8 cellular contexts compared by ENCODE assay signal in genomic region chr16:81873843-81874752, GRCh38.
DNase-seq lines count a peak whose midpoint lies in the region; ATAC-seq and TF ChIP-seq lines count a peak whose summit lies in the region.

No MANE protein-coding gene starts in this region.

- H3K27ac ChIP-seq in VCaP (no peak overlapping the region), dorsolateral prefrontal cortex (no peak overlapping the region), thyroid gland (no peak overlapping the region)

- H3K27me3 ChIP-seq in dorsolateral prefrontal cortex (peaks cover 0 to 3% (median 0%) of the 10 kb centered on the region in 45 donors), thyroid gland (no peaks in the 10 kb centered on the region)

- no peaks in the 10 kb centered on the region for H3K36me3 ChIP-seq in mucosa of descending colon (ENCODE audit: low read depth)
- no peaks in the 10 kb centered on the region for H3K36me3 ChIP-seq in thyroid gland

- 15 to 18% methylated on average over 6 of the region's 6 CpGs for WGBS in thyroid gland, 2 donors

- intact Hi-C loops in dorsolateral prefrontal cortex (cut with DNase I): no loop called here
- intact Hi-C loops in mucosa of descending colon (cut with DNase I, micrococcal nuclease): no loop called here
- intact Hi-C loops in thyroid gland (cut with DNase I): no loop called here

- ATAC-seq in GM19467 (IDR thresholded peaks at IDR 0.05; ENCODE audit: unreplicated experiment) (peak; percentile 68), mucosa of descending colon (peak; percentile 76)

- no peak overlapping the region for H3K4me3 ChIP-seq in Jurkat, Clone E6-1 (ENCODE audit: low read length)
- no peak overlapping the region for H3K4me3 ChIP-seq in dorsolateral prefrontal cortex
- H3K4me3 ChIP-seq in mucosa of descending colon: no peak overlapping the region
- no peak overlapping the region for H3K4me3 ChIP-seq in thyroid gland (replicated peaks in 1 of 3)

- no peaks in the 10 kb centered on the region for H3K4me1 ChIP-seq in mucosa of descending colon (ENCODE audit: low read depth)
- no peaks in the 10 kb centered on the region for H3K4me1 ChIP-seq in thyroid gland

- DNase-seq in DMS114 treated with DMSO at 0.1 percent for 48 hours (lab: John Stamatoyannopoulos, UW; ENCODE audit: unreplicated experiment) (peak; percentile 36), dorsolateral prefrontal cortex (peak in 3 of 10 donors; percentile 10 to 34 (median 33)), mucosa of descending colon (peak in 2 of 3 donors; percentile 49 to 77), thyroid gland (peak; percentile 55 to 60), foreskin melanocyte (no peak)
- peak; percentile 43 for DNase-seq in Jurkat, Clone E6-1 (ENCODE audit: low read depth, low spot score)

- H3K9me3 ChIP-seq in mucosa of descending colon: no peaks in the 10 kb centered on the region
- H3K9me3 ChIP-seq in thyroid gland: no peaks in the 10 kb centered on the region

- TF ChIP-seq POLR2A in thyroid gland (IDR thresholded peaks at IDR 0.05): no peak

- TF ChIP-seq CTCF in VCaP (conservative IDR thresholded peaks at IDR 0.05) (peak; percentile 82), dorsolateral prefrontal cortex (IDR thresholded peaks at IDR 0.05 in 54 of 56, conservative IDR thresholded peaks at IDR 0.05 in 2 of 56; ENCODE audit: low read depth in 1 of 56, partially characterized antibody in 56 of 56) (peak in 55 of 56 donors; percentile 43 to 79 (median 67)), mucosa of descending colon (IDR thresholded peaks at IDR 0.05) (peak; percentile 74), thyroid gland (IDR thresholded peaks at IDR 0.05) (peak; percentile 36 to 78 (median 60))
